8 cellular contexts compared by ENCODE assay signal in the genomic region with DNA sequence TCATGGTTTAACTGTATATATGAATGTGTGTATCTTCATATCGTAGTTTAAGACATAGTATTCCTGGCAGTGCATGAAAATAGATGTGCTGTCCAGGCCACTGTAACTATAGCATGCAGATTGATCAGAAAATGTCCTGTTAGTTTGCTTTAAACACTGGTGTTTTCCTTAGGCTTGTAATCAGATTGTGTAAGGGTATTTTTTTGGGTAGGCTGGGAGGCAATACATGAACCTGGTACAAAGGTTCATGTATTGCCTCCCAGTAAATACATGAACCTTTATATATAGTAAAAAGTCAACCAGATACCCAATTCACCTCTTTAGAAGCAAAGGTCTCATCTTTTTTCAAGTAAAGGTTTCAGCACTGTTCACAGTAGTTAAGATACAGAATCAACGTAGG. TPM values are rescaled to one million over a fixed set of nuclear protein-coding genes. Genes with fewer than 3 reads are reported as not detected.
DNase-seq lines count a peak whose midpoint lies in the region; ATAC-seq and TF ChIP-seq lines count a peak whose summit lies in the region.

No MANE protein-coding gene starts in this region.

- no peak overlapping the region for H3K27ac ChIP-seq in MM.1S (ENCODE audit: low read length)
- H3K27ac ChIP-seq in duodenal mucosa (ENCODE audit: low read depth, low read length) = no peak overlapping the region

- DNase-seq in CD14-positive monocyte (ENCODE audit: low spot score) (no peak), MM.1S (no peak), neural crest cell (ENCODE audit: low read depth, low spot score) (no peak), NCI-H82 treated with DMSO at 0.1 percent for 48 hours (lab: John Stamatoyannopoulos, UW; ENCODE audit: unreplicated experiment) (no peak), OCI-M1 (lab: John Stamatoyannopoulos, UW) (no peak), NCI-H82 (lab: John Stamatoyannopoulos, UW) (no peak)

- H3K27me3 ChIP-seq in MM.1S (replicated peaks; ENCODE audit: insufficient read depth, low read length) (no peaks in the 10 kb centered on the region), duodenal mucosa (ENCODE audit: control insufficient read depth in 1 of 2, insufficient read depth in 2 of 2, low read length in 2 of 2) (no peaks in the 10 kb centered on the region)

- no peak for ATAC-seq in HG03159 (IDR thresholded peaks at IDR 0.05; ENCODE audit: unreplicated experiment)

- no peak overlapping the region for H3K9ac ChIP-seq in MM.1S (ENCODE audit: low read length)
- H3K9ac ChIP-seq in duodenal mucosa (ENCODE audit: low read depth in 1 of 2, low read length in 2 of 2) = peak overlapping the region; percentile 98 to 99

- TF ChIP-seq CTCF in CD14-positive monocyte (IDR thresholded peaks at IDR 0.05) = no peak
- TF ChIP-seq CTCF in MM.1S (IDR thresholded peaks at IDR 0.05; ENCODE audit: low read length) = no peak
- no peak for TF ChIP-seq CTCF in neural crest cell (conservative IDR thresholded peaks at IDR 0.05)

- H3K4me1 ChIP-seq in MM.1S (ENCODE audit: low read length) (peaks cover 11% of the 10 kb centered on the region; the same call in 1 of the 2 replicates), duodenal mucosa (ENCODE audit: control insufficient read depth in 1 of 2, insufficient read depth in 2 of 2, low read length in 2 of 2) (peaks cover 15 to 18% of the 10 kb centered on the region in 2 donors)

- H3K79me2 ChIP-seq in MM.1S (ENCODE audit: low read length) = peaks cover 61% of the 10 kb centered on the region

- H3K4me3 Mint-ChIP-seq in CD14-positive monocyte = peak overlapping the region; percentile 97 to 98
- H3K4me3 Mint-ChIP-seq in neural crest cell = peak overlapping the region; percentile 99

- H3K9me3 ChIP-seq in MM.1S (replicated peaks; ENCODE audit: insufficient read depth, low read length) (no peaks in the 10 kb centered on the region), duodenal mucosa (ENCODE audit: control insufficient read depth in 1 of 2, low read length in 2 of 2) (no peaks in the 10 kb centered on the region)

- H3K4me3 ChIP-seq in MM.1S (ENCODE audit: low read length) (peak overlapping the region; percentile 87), duodenal mucosa (ENCODE audit: low read depth in 1 of 2, low read length in 2 of 2) (peak overlapping the region; percentile 95 to 97)

- H3K4me2 ChIP-seq in MM.1S (ENCODE audit: low read depth, low read length) = peak overlapping the region; percentile 81

- peaks cover 6 to 19% of the 10 kb centered on the region in 2 donors for H3K36me3 Mint-ChIP-seq in CD14-positive monocyte
- no peaks in the 10 kb centered on the region for H3K36me3 Mint-ChIP-seq in neural crest cell (ENCODE audit: low read depth)

- 0 out of 2 replicates have a peak, but pooled peaks cover 12% of the 10 kb centered on the region for H3F3A ChIP-seq in MM.1S (ENCODE audit: insufficient read depth, low read length)

- H2AFZ ChIP-seq in MM.1S (ENCODE audit: low read length) = no peak overlapping the region

- H3K36me3 ChIP-seq in MM.1S (replicated peaks; ENCODE audit: insufficient read depth, low read length) (no peaks in the 10 kb centered on the region), duodenal mucosa (ENCODE audit: control insufficient read depth in 1 of 2, insufficient read depth in 2 of 2, low read length in 2 of 2) (peaks cover 0 to 9% of the 10 kb centered on the region in 2 donors)

- H4K20me1 ChIP-seq in MM.1S (ENCODE audit: insufficient read depth, low read length) = no peaks in the 10 kb centered on the region

- H3K9me2 ChIP-seq in MM.1S (replicated peaks; ENCODE audit: insufficient read depth, low read length) = no peaks in the 10 kb centered on the region

- peaks cover 0 to 4% (median 0%) of the 10 kb centered on the region in 3 donors for H3K27me3 Mint-ChIP-seq in CD14-positive monocyte (ENCODE audit: low read depth in 3 of 3)
- no peaks in the 10 kb centered on the region for H3K27me3 Mint-ChIP-seq in neural crest cell (ENCODE audit: low read depth)

- H3K27ac Mint-ChIP-seq in CD14-positive monocyte (peak overlapping the region in 4 of 7 donors; percentile 100), neural crest cell (ENCODE audit: unreplicated experiment) (no peak overlapping the region)

- intact Hi-C loops in CD14-positive monocyte (cut with micrococcal nuclease) = loop anchor here in 1 of 2 donors (2.0 to 10.0 kb wide), 2 partner anchors 46 to 250 kb away; partner anchors contain the start of genes HSPE1 and MARS2

- peaks cover 0 to 9% (median 0%) of the 10 kb centered on the region in 7 donors for H3K9me3 Mint-ChIP-seq in CD14-positive monocyte
- H3K9me3 Mint-ChIP-seq in neural crest cell = no peaks in the 10 kb centered on the region

- H3K4me1 Mint-ChIP-seq in CD14-positive monocyte (peaks cover 41% of the 10 kb centered on the region), neural crest cell (peaks cover 23% of the 10 kb centered on the region)

RNA-seq across cellular contexts. Expression of gene COQ10B, which starts 1.6 kb away (rescaled TPM):
- 10 to 100 TPM; 38.3 to 46.6 TPM for polyA plus RNA-seq in CD14-positive monocyte
- total RNA-seq in neural crest cell = 9.1 and 9.4 TPM in 2 replicates

RNA-seq across cellular contexts. Expression of gene SF3B1, which starts 20.1 kb away (rescaled TPM):
- 100 to 1,000 TPM; 105 to 152 TPM for polyA plus RNA-seq in CD14-positive monocyte
- total RNA-seq in neural crest cell = 323 and 326 TPM in 2 replicates

RNA-seq across cellular contexts. Expression of gene HSPD1, which starts 44.7 kb away (rescaled TPM):
- 10 to 100 TPM; 44.5 to 62.1 TPM for polyA plus RNA-seq in CD14-positive monocyte
- total RNA-seq in neural crest cell = 563 and 569 TPM in 2 replicates

RNA-seq across cellular contexts. Expression of gene HSPE1, which starts 45.3 kb away (rescaled TPM):
- polyA plus RNA-seq in CD14-positive monocyte = 10 to 100 TPM; 44.9 to 46.2 TPM
- total RNA-seq in neural crest cell = 186 and 203 TPM in 2 replicates
